ENCODE assay signal across 8 cellular contexts in genomic region chr5:177378884-177379883, GRCh38. TPM values are rescaled to one million over a fixed set of nuclear protein-coding genes. Genes with fewer than 3 reads are reported as not detected.
A peak's percentile ranks its signal among the peaks of the same experiment; 100 is the strongest.
DNase-seq lines count a peak whose midpoint lies in the region; ATAC-seq, FAIRE-seq and TF ChIP-seq lines count a peak whose summit lies in the region.

No MANE protein-coding gene starts in this region.

- no peak for FAIRE-seq in D721Med (lab: Jason Lieb, UNC)

- ATAC-seq in HG02981 (IDR thresholded peaks at IDR 0.05; ENCODE audit: unreplicated experiment) (peak; percentile 68), GM21526 (IDR thresholded peaks at IDR 0.05; ENCODE audit: low FRiP score, unreplicated experiment) (no peak), GM18511 (IDR thresholded peaks at IDR 0.05; ENCODE audit: unreplicated experiment) (no peak)

- no peaks in the 10 kb centered on the region for H3K36me3 ChIP-seq in liver (ENCODE audit: control insufficient read depth in 4 of 4, insufficient read depth in 3 of 4, low read depth in 1 of 4, low read length in 3 of 4)

- DNase-seq in GM13976 (ENCODE audit: low spot score) (peak; percentile 72), D721Med (ENCODE audit: insufficient read length, low spot score) (no peak), DMS114 treated with DMSO at 0.1 percent for 48 hours (lab: John Stamatoyannopoulos, UW; ENCODE audit: unreplicated experiment) (no peak)
- DNase-seq in activated CD4-positive, alpha-beta T cell treated with anti-CD3 and anti-CD28 coated beads for 48 hours, result peak; percentile 58

- H3K4me1 ChIP-seq in liver (ENCODE audit: control insufficient read depth in 4 of 4, insufficient read depth in 4 of 4, low read length in 3 of 4), result peaks cover 18 to 51% (median 34%) of the 10 kb centered on the region in 4 donors

- no peaks in the 10 kb centered on the region for H3K9me3 ChIP-seq in liver (ENCODE audit: control insufficient read depth in 4 of 4, low read length in 3 of 4)

- WGBS in liver, result 32% methylated on average over 15 of the region's 15 CpGs

- H3K9ac ChIP-seq in liver (ENCODE audit: low read depth in 1 of 2, low read length in 2 of 2), result peak overlapping the region; percentile 13 to 72

- H3K27ac ChIP-seq in liver (ENCODE audit: low read depth in 1 of 2, low read length in 2 of 2), result peak overlapping the region; percentile 93 to 98

- H3K27me3 ChIP-seq in liver (ENCODE audit: control insufficient read depth in 4 of 4, insufficient read depth in 4 of 4, low read length in 3 of 4), result no peaks in the 10 kb centered on the region

- in situ Hi-C loops in GM13976 (cut with MboI; ENCODE audit: low sequenced_read_pairs, unreplicated experiment), result no loop called here

- TF ChIP-seq CTCF in GM13976 (IDR thresholded peaks at IDR 0.05; ENCODE audit: borderline replicate concordance, control extremely low read depth, extremely low read depth, insufficient read depth, missing control alignments) (no peak), liver (IDR thresholded peaks at IDR 0.05; ENCODE audit: low read depth, low read length, missing input control) (no peak), D721Med (IDR thresholded peaks at IDR 0.05; ENCODE audit: insufficient read depth, missing control alignments) (no peak)

- peak; percentile 36 to 57 for TF ChIP-seq RAD21 in liver (IDR thresholded peaks at IDR 0.05)

- H3K4me3 ChIP-seq in liver (ENCODE audit: low read depth in 1 of 3, low read length in 3 of 3), result peak overlapping the region in 2 of 3 donors; percentile 27 to 50

TF ChIP-seq in liver, 16 proteins besides CTCF, POLR2A, EP300 and RAD21:
- peak; percentile 50 for TF ChIP-seq FOXA1 (IDR thresholded peaks at IDR 0.05)
- peak; percentile 50 for TF ChIP-seq FOXA2 (IDR thresholded peaks at IDR 0.05)
- TF ChIP-seq HNF4G (IDR thresholded peaks at IDR 0.05), result peak; percentile 92
- peak; percentile 89 for TF ChIP-seq YY1 (IDR thresholded peaks at IDR 0.05)
- TF ChIP-seq MAX (IDR thresholded peaks at IDR 0.05), result peak; percentile 93
- peak in 1 of 2 donors; percentile 12 for TF ChIP-seq GABPA (IDR thresholded peaks at IDR 0.05 in 1 of 2, conservative IDR thresholded peaks at IDR 0.05 in 1 of 2)
- TF ChIP-seq SP1 (IDR thresholded peaks at IDR 0.05), result peak; percentile 96
- peak; percentile 62 for TF ChIP-seq NR2F2 (IDR thresholded peaks at IDR 0.05)
- TF ChIP-seq ATF3 (IDR thresholded peaks at IDR 0.05), result no peak
- TF ChIP-seq EGR1 (IDR thresholded peaks at IDR 0.05; ENCODE audit: low read depth in 2 of 2), result peak in 1 of 2 donors; percentile 43
- peak; percentile 89 to 91 for TF ChIP-seq RXRA (IDR thresholded peaks at IDR 0.05)
- peak; percentile 89 for TF ChIP-seq REST (IDR thresholded peaks at IDR 0.05)
- peak; percentile 64 to 69 for TF ChIP-seq JUND (IDR thresholded peaks at IDR 0.05)
- TF ChIP-seq ZBTB33 (IDR thresholded peaks at IDR 0.05), result no peak
- TF ChIP-seq TAF1 (conservative IDR thresholded peaks at IDR 0.05), result peak; percentile 91
- peak; percentile 92 to 96 for TF ChIP-seq HNF4A (conservative IDR thresholded peaks at IDR 0.05)

RNA-seq across cellular contexts. Expression of gene SLC34A1, which starts 5.0 kb away (rescaled TPM):
- 1 to 10 TPM in 1 of 2 donors, under 1 TPM in 1; 0.23 to 1.0 TPM for total RNA-seq in liver
- polyA plus RNA-seq in liver, result under 1 TPM; 0.33 to 0.60 TPM

RNA-seq across cellular contexts. Expression of gene PFN3, which starts 21.3 kb away (rescaled TPM):
- not detected for total RNA-seq in liver
- not detected for polyA plus RNA-seq in liver

RNA-seq across cellular contexts. Expression of gene RGS14, which starts 21.5 kb away (rescaled TPM):
- total RNA-seq in liver, result 10 to 100 TPM; 10.2 to 53.8 TPM
- polyA plus RNA-seq in liver, result 10 to 100 TPM; 30.7 to 35.8 TPM

RNA-seq across cellular contexts. Expression of gene LMAN2, which starts 27.7 kb away (rescaled TPM):
- 100 to 1,000 TPM; 279 to 478 TPM for total RNA-seq in liver
- polyA plus RNA-seq in liver, result 100 to 1,000 TPM; 243 to 449 TPM

RNA-seq across cellular contexts. Expression of gene F12, which starts 30.2 kb away (rescaled TPM):
- total RNA-seq in liver, result 100 to 1,000 TPM in 1 of 2 donors, 10 to 100 TPM in 1; 27.7 to 256 TPM
- 100 to 1,000 TPM; 294 to 328 TPM for polyA plus RNA-seq in liver

Comparison
In these comparisons a context has a peak if more than half of its experiments do, and no peak if none do; other contexts are left out.
1. DNase-seq: peak in GM13976 (single experiment) and activated CD4-positive, alpha-beta T cell treated with anti-CD3 and anti-CD28 coated beads for 48 hours (single experiment); none in D721Med (single experiment) and DMS114 treated with DMSO at 0.1 percent for 48 hours (single experiment).